ENCODE assay signal across 1 cellular context in genomic region chr5:74766348-74766886, GRCh38.
TF ChIP-seq lines count a peak whose summit lies in the region.

No MANE protein-coding gene starts in this region.

TF ChIP-seq in IMR-90, 13 proteins besides CTCF, POLR2A, EP300 and RAD21 (continued from another document):
- TF ChIP-seq USF2 (IDR thresholded peaks at IDR 0.05; ENCODE audit: low read depth, low read length): no peak
